In the genomic region with DNA sequence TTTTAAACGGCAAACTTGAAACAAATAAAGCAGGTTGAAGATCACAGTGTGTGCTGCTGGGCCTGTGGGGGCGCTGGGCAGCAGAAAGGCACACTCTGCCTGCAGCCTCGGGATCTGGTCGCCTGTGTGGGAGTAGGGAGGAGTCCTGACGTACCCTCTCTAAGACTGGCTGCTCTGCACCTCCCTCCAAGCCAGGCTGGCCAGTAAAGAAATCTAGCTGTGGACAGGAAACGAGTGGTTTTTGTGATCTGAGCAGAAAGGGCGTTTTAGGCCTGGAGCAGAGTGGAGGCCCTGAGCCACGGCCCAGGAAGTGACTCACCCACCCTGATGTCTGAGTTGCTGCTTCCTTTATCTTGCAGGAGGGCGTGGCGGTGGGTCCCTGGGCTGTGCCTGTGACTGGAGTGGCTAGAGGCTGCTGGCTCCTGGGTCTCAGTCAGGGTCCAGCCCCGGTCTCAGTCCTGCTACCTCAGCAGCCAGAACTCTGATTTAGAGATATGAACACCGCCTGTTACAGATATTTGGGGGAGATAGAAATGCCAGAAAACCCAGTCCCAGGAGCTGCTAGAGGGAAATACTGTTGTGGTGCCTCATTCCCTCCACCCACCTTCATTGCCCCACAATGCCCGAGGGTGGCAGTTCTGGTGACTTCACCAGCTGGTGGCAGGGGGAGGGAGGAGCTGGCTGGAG, we compare ENCODE assay signal across 1 cellular context.
A peak's percentile ranks its signal among the peaks of the same experiment; 100 is the strongest.
TF ChIP-seq lines count a peak whose summit lies in the region.

No MANE protein-coding gene starts in this region.

TF ChIP-seq in IMR-90, 13 proteins besides CTCF, POLR2A, EP300 and RAD21 (continued from another document):
- TF ChIP-seq, protein P1, sequence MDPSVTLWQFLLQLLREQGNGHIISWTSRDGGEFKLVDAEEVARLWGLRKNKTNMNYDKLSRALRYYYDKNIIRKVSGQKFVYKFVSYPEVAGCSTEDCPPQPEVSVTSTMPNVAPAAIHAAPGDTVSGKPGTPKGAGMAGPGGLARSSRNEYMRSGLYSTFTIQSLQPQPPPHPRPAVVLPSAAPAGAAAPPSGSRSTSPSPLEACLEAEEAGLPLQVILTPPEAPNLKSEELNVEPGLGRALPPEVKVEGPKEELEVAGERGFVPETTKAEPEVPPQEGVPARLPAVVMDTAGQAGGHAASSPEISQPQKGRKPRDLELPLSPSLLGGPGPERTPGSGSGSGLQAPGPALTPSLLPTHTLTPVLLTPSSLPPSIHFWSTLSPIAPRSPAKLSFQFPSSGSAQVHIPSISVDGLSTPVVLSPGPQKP (IDR thresholded peaks at IDR 0.05; ENCODE audit: borderline replicate concordance, low read depth, low read length): no peak
- peak; percentile 28; the same call in 1 of the 2 replicates for TF ChIP-seq BHLHE40 (IDR thresholded peaks at IDR 0.05; ENCODE audit: low read depth, low read length)
- TF ChIP-seq FOS (IDR thresholded peaks at IDR 0.05; ENCODE audit: low read depth, low read length): peak; percentile 89
- peak; percentile 65; the same call in 1 of the 2 replicates for TF ChIP-seq MAZ (IDR thresholded peaks at IDR 0.05; ENCODE audit: borderline replicate concordance, low read depth, low read length)
- no peak for TF ChIP-seq MAFK (IDR thresholded peaks at IDR 0.05; ENCODE audit: low read depth, low read length)
- TF ChIP-seq, protein P2, sequence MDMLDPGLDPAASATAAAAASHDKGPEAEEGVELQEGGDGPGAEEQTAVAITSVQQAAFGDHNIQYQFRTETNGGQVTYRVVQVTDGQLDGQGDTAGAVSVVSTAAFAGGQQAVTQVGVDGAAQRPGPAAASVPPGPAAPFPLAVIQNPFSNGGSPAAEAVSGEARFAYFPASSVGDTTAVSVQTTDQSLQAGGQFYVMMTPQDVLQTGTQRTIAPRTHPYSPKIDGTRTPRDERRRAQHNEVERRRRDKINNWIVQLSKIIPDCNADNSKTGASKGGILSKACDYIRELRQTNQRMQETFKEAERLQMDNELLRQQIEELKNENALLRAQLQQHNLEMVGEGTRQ (IDR thresholded peaks at IDR 0.05; ENCODE audit: low read depth, low read length): no peak
- TF ChIP-seq CEBPB (IDR thresholded peaks at IDR 0.05; ENCODE audit: low read depth, low read length): peak; percentile 71
- TF ChIP-seq SMC3 (IDR thresholded peaks at IDR 0.05; ENCODE audit: low read depth, low read length): no peak
- TF ChIP-seq RCOR1 (IDR thresholded peaks at IDR 0.05; ENCODE audit: insufficient replicate concordance, low read length): no peak
